Comparison of ENCODE assay signal across 33 cellular contexts in genomic region chr4:110754726-110755125, GRCh38.
A peak's percentile ranks its signal among the peaks of the same experiment; 100 is the strongest.
DNase-seq lines count a peak whose midpoint lies in the region; ATAC-seq, FAIRE-seq and TF ChIP-seq lines count a peak whose summit lies in the region.
"Had no signal": no experiment of that assay in that cellular context is flagged by ENCODE, and none has a peak within 500 bp of the region (broad histone marks: within the 10 kb centered on the region; RNA-seq: fewer than 3 reads in every experiment).

No MANE protein-coding gene starts in this region.

- no peak for ATAC-seq in GM21528 (IDR thresholded peaks at IDR 0.05; ENCODE audit: low FRiP score, unreplicated experiment)
- ATAC-seq: GM12878, K562, PC-3, T-cell had no signal

- H3K4me2 ChIP-seq in GM23248 (ENCODE audit: unreplicated experiment), result no peak overlapping the region

- H3K27ac ChIP-seq in HEK293 (ENCODE audit: extremely low read depth, low read depth, low read length), result no peak overlapping the region
- H3K27ac ChIP-seq in GM23248, result no peak overlapping the region
- H3K27ac ChIP-seq: SJSA1 had no signal

- peak; percentile 41 for DNase-seq in RCC 7860 (ENCODE audit: low spot score)
- DNase-seq in astrocyte of the hippocampus (ENCODE audit: low read depth, low spot score), result peak; percentile 33
- peak; percentile 32 for DNase-seq in kidney tubule cell (ENCODE audit: low spot score)
- no peak for DNase-seq in activated CD4-positive, alpha-beta T cell treated with anti-CD3 and anti-CD28 coated beads, Interleukin-2, amount 50 U/mL, for 48 hours
- DNase-seq in GM23248, result no peak
- no peak for DNase-seq in osteocyte (ENCODE audit: extremely low spot score, unreplicated experiment)
- DNase-seq: BE2C; CD8-positive, alpha-beta memory T cell; DMS 273 treated with DMSO at 0.1 percent for 48 hours; DMS79; EL; GDM1; Kasumi-1; NCI-H1092 treated with DMSO at 0.1 percent for 48 hours; NCI-H1436; NCI-H187 treated with DMSO at 0.1 percent for 48 hours; NCI-H446 treated with DMSO at 0.1 percent for 48 hours; NCI-H82; NK-92 treated with Interleukin-12 subunit alpha and Interleukin-12 subunit beta, amount 100 ng/mL, for 24 hours; PC-3; Right ventricle myocardium superior; RPMI8226; T-cell had no signal

- in situ Hi-C loops in GM23248 (cut with MboI), result no loop called here

- H3K27me3 ChIP-seq in GM23248 (replicated peaks; ENCODE audit: insufficient read depth), result no peaks in the 10 kb centered on the region
- H3K27me3 ChIP-seq: BE2C, SJSA1 had no signal

- H3K9ac ChIP-seq in GM23248, result no peak overlapping the region

- H3K9me2 ChIP-seq in GM23248 (ENCODE audit: insufficient read depth), result no peaks in the 10 kb centered on the region; the same call in 1 of the 2 replicates

- H3K36me3 Mint-ChIP-seq in osteocyte (ENCODE audit: unreplicated experiment), result no peaks in the 10 kb centered on the region
- H3K36me3 Mint-ChIP-seq: CD14-positive monocyte; CD8-positive, alpha-beta memory T cell; T-cell had no signal

- WGBS in GM23248 (ENCODE audit: low coverage in 1 of 2, low lambda C conversion rate in 2 of 2, missing lambda C conversion rate in 2 of 2), 2 experiments, result 87 to 92% methylated on average over 2 of the region's 2 CpGs

- H3K27me3 Mint-ChIP-seq in osteocyte (ENCODE audit: unreplicated experiment), result no peaks in the 10 kb centered on the region
- H3K27me3 Mint-ChIP-seq: CD8-positive, alpha-beta memory T cell; T-cell had no signal

- no peak overlapping the region for H3K4me3 Mint-ChIP-seq in osteocyte (ENCODE audit: unreplicated experiment)
- H3K4me3 Mint-ChIP-seq: CD14-positive monocyte; CD8-positive, alpha-beta memory T cell; T-cell had no signal

- no peaks in the 10 kb centered on the region for H3K9me3 ChIP-seq in HEK293 (ENCODE audit: control insufficient read depth, insufficient read depth, low read depth, low read length)
- no peaks in the 10 kb centered on the region for H3K9me3 ChIP-seq in GM23248 (ENCODE audit: low read depth)
- H3K9me3 ChIP-seq: BE2C, SJSA1 had no signal

- H3K27ac Mint-ChIP-seq in osteocyte (ENCODE audit: unreplicated experiment), result no peak overlapping the region
- H3K27ac Mint-ChIP-seq: CD14-positive monocyte; CD8-positive, alpha-beta memory T cell; T-cell had no signal

- H2AFZ ChIP-seq in GM23248, result no peak overlapping the region

- no peaks in the 10 kb centered on the region for H4K20me1 ChIP-seq in GM23248 (ENCODE audit: insufficient read depth)

- H3K4me1 Mint-ChIP-seq in osteocyte (ENCODE audit: unreplicated experiment), result no peaks in the 10 kb centered on the region
- H3K4me1 Mint-ChIP-seq: CD14-positive monocyte; CD8-positive, alpha-beta memory T cell; T-cell had no signal

- no peaks in the 10 kb centered on the region for H3K79me2 ChIP-seq in GM23248 (ENCODE audit: insufficient read depth)

- no peaks in the 10 kb centered on the region for H3F3A ChIP-seq in GM23248 (ENCODE audit: insufficient read depth)

- H3K9me3 Mint-ChIP-seq in osteocyte (ENCODE audit: unreplicated experiment), result no peaks in the 10 kb centered on the region

- no peak for TF ChIP-seq CTCF in HEK293 (tag by site-specific recombination; IDR thresholded peaks at IDR 0.05)
- TF ChIP-seq CTCF in osteocyte (IDR thresholded peaks at IDR 0.05), result no peak

- POLR2A ChIA-PET in HEK293 (lab: Yijun Ruan, JAX), result no interaction called here

- FAIRE-seq in RCC 7860 (lab: Jason Lieb, UNC), result peak; percentile 90
- FAIRE-seq: A204.1, GM12878, GM19239, H54, HTR-8/SVneo, K562 had no signal

- H3K4me1 ChIP-seq in HEK293 (ENCODE audit: control insufficient read depth, insufficient read depth, low read length), result no peaks in the 10 kb centered on the region
- no peaks in the 10 kb centered on the region for H3K4me1 ChIP-seq in GM23248 (ENCODE audit: insufficient read depth)
- H3K4me1 ChIP-seq: BE2C, SJSA1 had no signal

- H3K36me3 ChIP-seq in HEK293 (ENCODE audit: control insufficient read depth in 2 of 2, insufficient read depth in 1 of 2, low read length in 2 of 2) (no peaks in the 10 kb centered on the region), GM23248 (ENCODE audit: low read depth) (no peaks in the 10 kb centered on the region)
- H3K36me3 ChIP-seq: BE2C, SJSA1 had no signal

- CTCF ChIA-PET in HEK293 (lab: Yijun Ruan, JAX), result no interaction called here

- no peak overlapping the region for H3K4me3 ChIP-seq in HEK293 (ENCODE audit: low read depth, low read length)
- H3K4me3 ChIP-seq in GM23248, result no peak overlapping the region
- H3K4me3 ChIP-seq: GM12878, K562, SJSA1 had no signal

TF ChIP-seq in HEK293, 187 proteins besides CTCF, POLR2A, EP300 and RAD21:
- TF ChIP-seq, protein P1, sequence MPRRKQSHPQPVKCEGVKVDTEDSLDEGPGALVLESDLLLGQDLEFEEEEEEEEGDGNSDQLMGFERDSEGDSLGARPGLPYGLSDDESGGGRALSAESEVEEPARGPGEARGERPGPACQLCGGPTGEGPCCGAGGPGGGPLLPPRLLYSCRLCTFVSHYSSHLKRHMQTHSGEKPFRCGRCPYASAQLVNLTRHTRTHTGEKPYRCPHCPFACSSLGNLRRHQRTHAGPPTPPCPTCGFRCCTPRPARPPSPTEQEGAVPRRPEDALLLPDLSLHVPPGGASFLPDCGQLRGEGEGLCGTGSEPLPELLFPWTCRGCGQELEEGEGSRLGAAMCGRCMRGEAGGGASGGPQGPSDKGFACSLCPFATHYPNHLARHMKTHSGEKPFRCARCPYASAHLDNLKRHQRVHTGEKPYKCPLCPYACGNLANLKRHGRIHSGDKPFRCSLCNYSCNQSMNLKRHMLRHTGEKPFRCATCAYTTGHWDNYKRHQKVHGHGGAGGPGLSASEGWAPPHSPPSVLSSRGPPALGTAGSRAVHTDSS (tag by site-specific recombination; IDR thresholded peaks at IDR 0.05), result no peak
- TF ChIP-seq SCRT2 (tag by site-specific recombination; IDR thresholded peaks at IDR 0.05), result peak; percentile 63
- no peak for TF ChIP-seq ZNF366 (tag by site-specific recombination; conservative IDR thresholded peaks at IDR 0.05)
- TF ChIP-seq PRDM2 (tag by site-specific recombination; IDR thresholded peaks at IDR 0.05; ENCODE audit: borderline replicate concordance), result no peak
- no peak for TF ChIP-seq SP2 (tag by site-specific recombination; IDR thresholded peaks at IDR 0.05)

Comparison
In these comparisons a context has a peak if more than half of its experiments do, and no peak if none do; other contexts are left out.
1. DNase-seq: peak in RCC 7860 (single experiment), astrocyte of the hippocampus (single experiment) and kidney tubule cell (single experiment); none in activated CD4-positive, alpha-beta T cell treated with anti-CD3 and anti-CD28 coated beads, Interleukin-2, amount 50 U/mL, for 48 hours (0 of 2), GM23248 (single experiment) and osteocyte (single experiment).